31 cellular contexts compared by ENCODE assay signal in the genomic region with DNA sequence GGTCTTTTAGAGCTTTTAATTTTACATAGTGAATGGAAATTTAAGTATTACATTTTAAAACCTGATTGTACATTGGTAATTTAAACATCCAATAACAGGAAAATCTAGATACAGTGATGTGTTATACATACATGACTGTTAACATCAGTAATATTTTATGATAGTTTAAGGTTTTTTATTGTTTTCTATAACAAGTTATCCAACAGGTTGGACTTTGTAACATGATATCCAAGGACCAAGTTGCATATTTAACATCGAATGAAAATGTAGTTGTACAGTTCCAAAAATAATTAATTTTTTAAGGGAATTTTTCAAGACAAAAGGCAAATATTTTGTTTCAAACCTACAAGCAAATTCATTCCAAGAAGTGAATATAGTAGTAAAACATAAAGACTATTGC.
"Had no signal": no experiment of that assay in that cellular context is flagged by ENCODE, and none has a peak within 500 bp of the region (broad histone marks: within the 10 kb centered on the region; RNA-seq: fewer than 3 reads in every experiment).

No MANE protein-coding gene starts in this region.

- H3K9ac ChIP-seq: KMS-11 had no signal

- H3K4me3 Mint-ChIP-seq: activated CD4-positive, alpha-beta memory T cell treated with anti-CD3 and anti-CD28 coated beads, Interleukin-2, amount 10 ng/mL, durations not matched to agents 7 days and 5 days; activated CD8-positive, alpha-beta memory T cell treated with anti-CD3 and anti-CD28 coated beads, Interleukin-2, amount 10 ng/mL, durations not matched to agents 7 days and 5 days; activated naive CD8-positive, alpha-beta T cell treated with anti-CD3 and anti-CD28 coated beads, Interleukin-2, amount 10 ng/mL, durations not matched to agents 7 days and 5 days had no signal

- H3K4me1 Mint-ChIP-seq: activated CD4-positive, alpha-beta memory T cell treated with anti-CD3 and anti-CD28 coated beads, Interleukin-2, amount 10 ng/mL, durations not matched to agents 7 days and 5 days; activated CD8-positive, alpha-beta memory T cell treated with anti-CD3 and anti-CD28 coated beads, Interleukin-2, amount 10 ng/mL, durations not matched to agents 7 days and 5 days; activated naive CD8-positive, alpha-beta T cell treated with anti-CD3 and anti-CD28 coated beads, Interleukin-2, amount 10 ng/mL, durations not matched to agents 7 days and 5 days had no signal

- H3K4me3 ChIP-seq: ascending aorta, SJSA1 had no signal

- H3K27ac ChIP-seq: ascending aorta, KMS-11, SJSA1, WERI-Rb-1 had no signal

- H3K4me1 ChIP-seq: ascending aorta, SJSA1 had no signal

- ATAC-seq: activated CD8-positive, alpha-beta memory T cell treated with anti-CD3 and anti-CD28 coated beads, Interleukin-2, amount 10 ng/mL, durations not matched to agents 7 days and 5 days; Panc1; SK-N-SH treated with all-trans-retinoic acid at 6 μM for 48 hours had no signal

- H3K9me3 ChIP-seq: ascending aorta, SJSA1 had no signal

- H3K27me3 Mint-ChIP-seq: activated CD4-positive, alpha-beta memory T cell treated with anti-CD3 and anti-CD28 coated beads, Interleukin-2, amount 10 ng/mL, durations not matched to agents 7 days and 5 days; activated CD8-positive, alpha-beta memory T cell treated with anti-CD3 and anti-CD28 coated beads, Interleukin-2, amount 10 ng/mL, durations not matched to agents 7 days and 5 days; activated naive CD8-positive, alpha-beta T cell treated with anti-CD3 and anti-CD28 coated beads, Interleukin-2, amount 10 ng/mL, durations not matched to agents 7 days and 5 days had no signal

- H3K27me3 ChIP-seq: ascending aorta, SJSA1 had no signal

- DNase-seq: activated CD4-positive, alpha-beta memory T cell treated with anti-CD3 and anti-CD28 coated beads, Interleukin-2, amount 10 ng/mL, durations not matched to agents 7 days and 5 days; activated CD4-positive, alpha-beta T cell treated with anti-CD3 and anti-CD28 coated beads for 1 hour; activated CD4-positive, alpha-beta T cell treated with anti-CD3 and anti-CD28 coated beads for 48 hours; activated CD4-positive, CD25-positive, alpha-beta regulatory T cell; activated CD8-positive, alpha-beta memory T cell treated with anti-CD3 and anti-CD28 coated beads for 24 hours; activated CD8-positive, alpha-beta memory T cell treated with anti-CD3 and anti-CD28 coated beads, Interleukin-2, amount 10 ng/mL, durations not matched to agents 7 days and 5 days; activated CD8-positive, alpha-beta memory T cell treated with anti-CD3 and anti-CD28 coated beads, Interleukin-2, amount 50 U/mL, for 48 hours; activated effector memory CD4-positive, alpha-beta T cell treated with Interleukin-2 at 50 U/mL for 16 hours; activated naive CD4-positive, alpha-beta T cell treated with anti-CD3 and anti-CD28 coated beads, Interleukin-2, amount 50 U/mL, for 16 hours; activated naive CD8-positive, alpha-beta T cell treated with anti-CD3 and anti-CD28 coated beads, Interleukin-2, amount 10 ng/mL, durations not matched to agents 7 days and 5 days; activated T-cell treated with anti-CD3 and anti-CD28 coated beads, Interleukin-2, amount 50 U/mL, for 48 hours; amygdala; NCI-H1092 treated with DMSO at 0.1 percent for 48 hours; NCI-H1417; NCI-H146; NCI-H187; NCI-H2029 treated with DMSO at 0.1 percent for 48 hours; NCI-H2107; NCI-H226; NCI-H446 treated with DMSO at 0.1 percent for 48 hours; NCI-H524 treated with DMSO at 0.1 percent for 48 hours; RPMI8226; SHP77 treated with DMSO at 0.1 percent for 48 hours; SW 1271; T1000; WERI-Rb-1 had no signal

- H3K9me3 Mint-ChIP-seq: activated CD4-positive, alpha-beta memory T cell treated with anti-CD3 and anti-CD28 coated beads, Interleukin-2, amount 10 ng/mL, durations not matched to agents 7 days and 5 days; activated naive CD8-positive, alpha-beta T cell treated with anti-CD3 and anti-CD28 coated beads, Interleukin-2, amount 10 ng/mL, durations not matched to agents 7 days and 5 days had no signal

- H3K27ac Mint-ChIP-seq: activated CD4-positive, alpha-beta memory T cell treated with anti-CD3 and anti-CD28 coated beads, Interleukin-2, amount 10 ng/mL, durations not matched to agents 7 days and 5 days; activated CD8-positive, alpha-beta memory T cell treated with anti-CD3 and anti-CD28 coated beads, Interleukin-2, amount 10 ng/mL, durations not matched to agents 7 days and 5 days; activated naive CD8-positive, alpha-beta T cell treated with anti-CD3 and anti-CD28 coated beads, Interleukin-2, amount 10 ng/mL, durations not matched to agents 7 days and 5 days had no signal
